Comparison of ENCODE assay signal across 12 cellular contexts in the genomic region with DNA sequence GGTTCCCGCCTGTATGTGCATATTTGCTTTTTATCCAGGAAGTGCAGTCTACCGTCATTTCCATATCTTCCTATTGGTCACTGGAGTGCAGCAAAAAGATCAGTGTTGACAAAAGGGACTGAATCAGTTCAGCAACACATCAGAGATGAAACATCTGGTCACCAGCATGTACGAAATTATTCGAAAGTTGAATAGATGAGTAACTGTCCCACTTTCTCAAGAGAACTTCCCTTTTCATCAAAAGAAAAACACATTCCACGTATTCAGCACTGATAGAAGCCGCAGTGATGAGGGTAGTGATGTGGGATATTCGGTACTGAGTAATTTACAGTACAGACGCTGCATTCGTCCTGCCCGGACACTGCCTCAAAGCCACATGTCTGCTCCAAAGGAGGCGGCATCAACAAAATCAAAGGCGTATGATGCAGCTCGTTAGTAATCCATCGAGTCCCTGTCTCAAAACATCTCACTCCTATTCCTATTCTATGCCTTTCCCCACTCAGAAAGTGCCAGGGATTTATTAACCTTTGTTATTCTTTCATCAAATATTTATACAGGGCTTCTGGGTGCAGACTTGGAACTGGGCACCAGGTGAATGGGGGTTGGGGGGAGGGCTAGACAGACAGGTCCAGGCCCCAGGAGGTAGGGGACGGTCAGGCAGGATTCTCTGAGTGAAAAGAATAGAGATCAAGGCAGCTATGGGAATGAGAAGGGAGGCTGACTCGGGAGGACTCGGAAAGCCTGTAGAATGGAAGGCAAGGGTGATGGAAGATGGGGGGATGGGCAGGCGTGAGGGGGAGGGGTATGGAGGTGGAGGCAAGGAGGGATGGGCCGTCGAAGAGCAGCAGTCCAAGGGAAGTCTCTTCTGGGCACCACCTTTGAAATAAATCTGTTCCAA.
A peak's percentile ranks its signal among the peaks of the same experiment; 100 is the strongest.
DNase-seq lines count a peak whose midpoint lies in the region; ATAC-seq and TF ChIP-seq lines count a peak whose summit lies in the region.
"Had no signal": no experiment of that assay in that cellular context is flagged by ENCODE, and none has a peak within 500 bp of the region (broad histone marks: within the 10 kb centered on the region; RNA-seq: fewer than 3 reads in every experiment).

No MANE protein-coding gene starts in this region.

- ATAC-seq in PC-3, result peak; percentile 74
- ATAC-seq in HG03520 (IDR thresholded peaks at IDR 0.05; ENCODE audit: unreplicated experiment), result no peak
- ATAC-seq in GM21423 (IDR thresholded peaks at IDR 0.05; ENCODE audit: unreplicated experiment), result no peak
- no peak for ATAC-seq in GM18502 (IDR thresholded peaks at IDR 0.05; ENCODE audit: poor library complexity, unreplicated experiment)

- H3K27ac ChIP-seq in PC-3 (ENCODE audit: low read length), result peak overlapping the region; percentile 86
- peak overlapping the region; percentile 84 for H3K27ac ChIP-seq in osteoblast (ENCODE audit: low read depth, low read length)
- peak overlapping the region in 1 of 2 donors; percentile 14 for H3K27ac ChIP-seq in coronary artery
- H3K27ac ChIP-seq: suprapubic skin had no signal

- H4K20me1 ChIP-seq in PC-3 (ENCODE audit: low read length) (no peaks in the 10 kb centered on the region), osteoblast (ENCODE audit: insufficient read depth, low read length) (no peaks in the 10 kb centered on the region)

- peak overlapping the region; percentile 33; the same call in 1 of the 2 replicates for H3K4me3 ChIP-seq in PC-3 (ENCODE audit: low read length)
- H3K4me3 ChIP-seq in osteoblast (ENCODE audit: insufficient read depth, low read length), result peak overlapping the region; percentile 20
- H3K4me3 ChIP-seq in coronary artery, result no peak overlapping the region
- H3K4me3 ChIP-seq: suprapubic skin had no signal

- H3K79me2 ChIP-seq in PC-3 (ENCODE audit: low read length) (no peaks in the 10 kb centered on the region), osteoblast (ENCODE audit: insufficient read depth, low read length) (no peaks in the 10 kb centered on the region)

- CTCF ChIA-PET in PC-3 (lab: Charles Lee), result interaction anchor here (0.6 to 0.8 kb wide), 4 partner anchors 49 to 205 kb away, joined by 3 to 15 read pairs (median 6); no protein-coding TSS in a partner anchor

- H3K9me3 ChIP-seq in PC-3 (ENCODE audit: low read length), result no peaks in the 10 kb centered on the region
- H3K9me3 ChIP-seq in osteoblast (ENCODE audit: low read depth, low read length), result no peaks in the 10 kb centered on the region
- H3K9me3 ChIP-seq: suprapubic skin had no signal

- H3K4me1 ChIP-seq in PC-3 (ENCODE audit: insufficient read depth, low read length) (peaks cover 29% of the 10 kb centered on the region), osteoblast (ENCODE audit: insufficient read depth, low read length) (peaks cover 10% of the 10 kb centered on the region)

- H3K27me3 ChIP-seq in PC-3 (ENCODE audit: low read length), result no peaks in the 10 kb centered on the region
- H3K27me3 ChIP-seq in osteoblast (ENCODE audit: insufficient read depth, low read length), result no peaks in the 10 kb centered on the region
- H3K27me3 ChIP-seq: suprapubic skin had no signal

- POLR2A ChIA-PET in PC-3 (lab: Charles Lee; ENCODE audit: unreplicated experiment), result interaction anchor here (0.6 to 1.1 kb wide), 4 partner anchors 30 to 220 kb away, joined by 3 to 5 read pairs (median 4); no protein-coding TSS in a partner anchor

- H3K9ac ChIP-seq in PC-3 (ENCODE audit: low read length), result peak overlapping the region; percentile 65

- H3K4me2 ChIP-seq in PC-3 (ENCODE audit: low read length) (peak overlapping the region; percentile 63), osteoblast (ENCODE audit: insufficient read depth, low read length) (peak overlapping the region; percentile 58)

- H3K36me3 ChIP-seq in PC-3 (ENCODE audit: low read depth, low read length), result no peaks in the 10 kb centered on the region
- H3K36me3 ChIP-seq in osteoblast (ENCODE audit: insufficient read depth, low read length), result no peaks in the 10 kb centered on the region
- H3K36me3 ChIP-seq: suprapubic skin had no signal

- DNase-seq in DMS153 treated with DMSO at 0.1 percent for 48 hours (lab: John Stamatoyannopoulos, UW; ENCODE audit: unreplicated experiment), result peak; percentile 78
- peak; percentile 78 for DNase-seq in PC-3
- peak; percentile 74 for DNase-seq in fibroblast of gingiva (ENCODE audit: low read depth)
- peak; percentile 97 for DNase-seq in osteoblast (ENCODE audit: insufficient read length, low spot score, missing footprints)
- DNase-seq in coronary artery (ENCODE audit: low spot score), result no peak
- DNase-seq: activated CD4-positive, alpha-beta T cell treated with anti-CD3 and anti-CD28 coated beads, Interleukin-2, amount 10 ng/mL, durations not matched to agents 24 days and 14 days; NCI-H1694; retina had no signal

- BruUV-seq in PC-3 (replicated peaks; lab: Mats Ljungman, UMichigan), result TSS peak; percentile 99

- H2AFZ ChIP-seq in PC-3 (ENCODE audit: low read length), result peak overlapping the region; percentile 19; the same call in 1 of the 2 replicates
- H2AFZ ChIP-seq in osteoblast (ENCODE audit: low read length), result no peak overlapping the region

- H3F3A ChIP-seq in PC-3 (ENCODE audit: low read length, unreplicated experiment), result no peaks in the 10 kb centered on the region

- TF ChIP-seq CTCF in PC-3 (conservative IDR thresholded peaks at IDR 0.05; ENCODE audit: low read depth, low read length), result no peak
- TF ChIP-seq CTCF in osteoblast (IDR thresholded peaks at IDR 0.05; ENCODE audit: extremely low read depth, low read depth, low read length), result no peak
- TF ChIP-seq CTCF in coronary artery (IDR thresholded peaks at IDR 0.05), result no peak

- intact Hi-C loops in PC-3 (cut with micrococcal nuclease), result loop anchor here (1.0 to 2.0 kb wide), 6 partner anchors 21 to 210 kb away; no protein-coding TSS in a partner anchor

- H3K9me2 ChIP-seq in PC-3 (replicated peaks; ENCODE audit: low read length), result no peaks in the 10 kb centered on the region
